In the genomic region with DNA sequence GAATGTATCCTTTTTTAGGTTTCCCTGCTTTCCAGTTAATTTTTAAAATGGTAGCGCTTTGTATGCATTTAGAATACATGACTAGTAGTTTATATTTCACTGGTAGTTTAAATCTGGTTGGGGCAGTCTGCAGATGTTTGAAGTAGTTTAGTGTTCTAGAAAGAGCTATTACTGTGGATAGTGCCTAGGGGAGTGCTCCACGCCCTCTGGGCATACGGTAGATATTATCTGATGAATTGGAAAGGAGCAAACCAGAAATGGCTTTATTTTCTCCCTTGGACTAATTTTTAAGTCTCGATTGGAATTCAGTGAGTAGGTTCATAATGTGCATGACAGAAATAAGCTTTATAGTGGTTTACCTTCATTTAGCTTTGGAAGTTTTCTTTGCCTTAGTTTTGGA, we compare ENCODE assay signal across 15 cellular contexts.
DNase-seq lines count a peak whose midpoint lies in the region; ATAC-seq and TF ChIP-seq lines count a peak whose summit lies in the region.
"Had no signal": no experiment of that assay in that cellular context is flagged by ENCODE, and none has a peak within 500 bp of the region (broad histone marks: within the 10 kb centered on the region; RNA-seq: fewer than 3 reads in every experiment).

No MANE protein-coding gene starts in this region.

- H3K79me2 ChIP-seq in PC-9 (ENCODE audit: low read depth) = peaks cover 16% of the 10 kb centered on the region

- H3K4me3 ChIP-seq in PC-9 (no peak overlapping the region), esophagus muscularis mucosa (no peak overlapping the region)
- H3K4me3 ChIP-seq: GM23248, HAP-1 had no signal

- H3K27me3 ChIP-seq in PC-9 (ENCODE audit: insufficient read depth, low read depth) (no peaks in the 10 kb centered on the region), esophagus muscularis mucosa (no peaks in the 10 kb centered on the region)

- H3K4me1 ChIP-seq in PC-9 (replicated peaks; ENCODE audit: insufficient read depth) (peaks cover 44% of the 10 kb centered on the region), esophagus muscularis mucosa (peaks cover 0 to 46% (median 37%) of the 10 kb centered on the region in 4 donors)
- H3K4me1 ChIP-seq: BE2C, HAP-1 had no signal

- TF ChIP-seq POLR2A in esophagus muscularis mucosa (IDR thresholded peaks at IDR 0.05; ENCODE audit: low read depth) = no peak

- H3K27ac ChIP-seq in PC-9 (no peak overlapping the region), esophagus muscularis mucosa (replicated peaks in 1 of 4) (peak overlapping the region in 1 of 4 donors; percentile 30)
- H3K27ac ChIP-seq: GM23248 had no signal

- peak overlapping the region; percentile 39 to 69 (median 61) for H3K27ac Mint-ChIP-seq in nephron
- H3K27ac Mint-ChIP-seq in T-helper 2 cell treated with Interferon-gamma antibody and Interleukin-4, amounts not matched to agents 5 μg/mL and 100 μg/mL, for 36 hours = no peak overlapping the region
- H3K27ac Mint-ChIP-seq: CD8-positive, alpha-beta memory T cell had no signal

- H3K36me3 Mint-ChIP-seq in nephron (ENCODE audit: low read depth) = peaks cover 70% of the 10 kb centered on the region
- no peaks in the 10 kb centered on the region for H3K36me3 Mint-ChIP-seq in T-helper 2 cell treated with Interferon-gamma antibody and Interleukin-4, amounts not matched to agents 5 μg/mL and 100 μg/mL, for 36 hours (ENCODE audit: low read depth)
- H3K36me3 Mint-ChIP-seq: CD4-positive, CD25-positive, alpha-beta regulatory T cell; CD8-positive, alpha-beta memory T cell had no signal

- intact Hi-C loops in PC-9 (cut with micrococcal nuclease; ENCODE audit: unreplicated experiment) = loop anchor here (1.0 kb wide), 3 partner anchors 25 to 220 kb away; no protein-coding TSS in a partner anchor
- intact Hi-C loops in esophagus muscularis mucosa (cut with DNase I) = no loop called here

- H4K20me1 ChIP-seq in PC-9 (ENCODE audit: insufficient read depth) = no peaks in the 10 kb centered on the region

- no peak overlapping the region for H3K4me3 Mint-ChIP-seq in nephron
- H3K4me3 Mint-ChIP-seq in T-helper 2 cell treated with Interferon-gamma antibody and Interleukin-4, amounts not matched to agents 5 μg/mL and 100 μg/mL, for 36 hours = no peak overlapping the region
- H3K4me3 Mint-ChIP-seq: CD4-positive, CD25-positive, alpha-beta regulatory T cell; CD8-positive, alpha-beta memory T cell had no signal

- H3K9me2 ChIP-seq in PC-9 (ENCODE audit: insufficient read depth) = no peaks in the 10 kb centered on the region

- CTCF ChIA-PET in PC-9 (lab: Charles Lee) = interaction anchor here (0.6 to 1.3 kb wide), 2 partner anchors 37 to 109 kb away, joined by 4 read pairs; no protein-coding TSS in a partner anchor

- no peaks in the 10 kb centered on the region for H3K9me3 Mint-ChIP-seq in nephron
- no peaks in the 10 kb centered on the region for H3K9me3 Mint-ChIP-seq in T-helper 2 cell treated with Interferon-gamma antibody and Interleukin-4, amounts not matched to agents 5 μg/mL and 100 μg/mL, for 36 hours
- H3K9me3 Mint-ChIP-seq: CD4-positive, CD25-positive, alpha-beta regulatory T cell; CD8-positive, alpha-beta memory T cell had no signal

- H2AFZ ChIP-seq in PC-9 = no peak overlapping the region
- H2AFZ ChIP-seq: GM23248 had no signal

- peaks cover 40% of the 10 kb centered on the region for H3K36me3 ChIP-seq in PC-9 (ENCODE audit: low read depth)
- H3K36me3 ChIP-seq in esophagus muscularis mucosa = peaks cover 0 to 29% (median 10%) of the 10 kb centered on the region in 4 donors
- H3K36me3 ChIP-seq: BE2C had no signal

- TF ChIP-seq EP300 in esophagus muscularis mucosa (IDR thresholded peaks at IDR 0.05) = no peak

- peaks cover 47% of the 10 kb centered on the region for H3K4me1 Mint-ChIP-seq in nephron
- no peaks in the 10 kb centered on the region for H3K4me1 Mint-ChIP-seq in T-helper 2 cell treated with Interferon-gamma antibody and Interleukin-4, amounts not matched to agents 5 μg/mL and 100 μg/mL, for 36 hours (ENCODE audit: low read depth)
- H3K4me1 Mint-ChIP-seq: CD4-positive, CD25-positive, alpha-beta regulatory T cell; CD8-positive, alpha-beta memory T cell had no signal

- 91% methylated on average over 4 of the region's 4 CpGs for WGBS in esophagus muscularis mucosa

- H3K4me2 ChIP-seq in PC-9 = peak overlapping the region; percentile 20; the same call in 1 of the 2 replicates

- no TSS peak for BruUV-seq in PC-9 (replicated peaks; lab: Mats Ljungman, UMichigan)

- H3F3A ChIP-seq in PC-9 (ENCODE audit: insufficient read depth, low read depth) = peaks cover 36% of the 10 kb centered on the region

- no peaks in the 10 kb centered on the region for H3K9me3 ChIP-seq in PC-9 (ENCODE audit: insufficient read depth, low read depth)
- no peaks in the 10 kb centered on the region for H3K9me3 ChIP-seq in esophagus muscularis mucosa
- H3K9me3 ChIP-seq: BE2C, HAP-1 had no signal

- TF ChIP-seq CTCF in PC-9 (conservative IDR thresholded peaks at IDR 0.05) = no peak
- no peak for TF ChIP-seq CTCF in esophagus muscularis mucosa (IDR thresholded peaks at IDR 0.05)
- TF ChIP-seq CTCF in nephron (IDR thresholded peaks at IDR 0.05; ENCODE audit: unreplicated experiment in 3 of 3) = no peak

- ATAC-seq in GM18861 (IDR thresholded peaks at IDR 0.05; ENCODE audit: unreplicated experiment) = no peak

- H3K27me3 Mint-ChIP-seq in nephron (ENCODE audit: low read depth) = no peaks in the 10 kb centered on the region
- peaks cover 26% of the 10 kb centered on the region for H3K27me3 Mint-ChIP-seq in T-helper 2 cell treated with Interferon-gamma antibody and Interleukin-4, amounts not matched to agents 5 μg/mL and 100 μg/mL, for 36 hours (ENCODE audit: low read depth)

- DNase-seq in PC-9 = no peak
- DNase-seq in esophagus muscularis mucosa (ENCODE audit: extremely low spot score) = peak; percentile 57
- DNase-seq in T-helper 1 cell = no peak
- no peak for DNase-seq in T-helper 2 cell treated with Interferon-gamma antibody and Interleukin-4, amounts not matched to agents 5 μg/mL and 100 μg/mL, for 36 hours (ENCODE audit: low spot score)
- DNase-seq in activated gamma-delta T cell treated with Interleukin-2 at 50 U/mL for 16 hours = no peak
- DNase-seq: ACHN; BE2C; C1 segment of cervical spinal cord; CD4-positive, CD25-positive, alpha-beta regulatory T cell; CD8-positive, alpha-beta memory T cell; COR-L47; GM23248 had no signal

- POLR2A ChIA-PET in PC-9 (lab: Charles Lee; ENCODE audit: unreplicated experiment) = no interaction called here
